Comparison of ENCODE assay signal across 9 cellular contexts in the genomic region with DNA sequence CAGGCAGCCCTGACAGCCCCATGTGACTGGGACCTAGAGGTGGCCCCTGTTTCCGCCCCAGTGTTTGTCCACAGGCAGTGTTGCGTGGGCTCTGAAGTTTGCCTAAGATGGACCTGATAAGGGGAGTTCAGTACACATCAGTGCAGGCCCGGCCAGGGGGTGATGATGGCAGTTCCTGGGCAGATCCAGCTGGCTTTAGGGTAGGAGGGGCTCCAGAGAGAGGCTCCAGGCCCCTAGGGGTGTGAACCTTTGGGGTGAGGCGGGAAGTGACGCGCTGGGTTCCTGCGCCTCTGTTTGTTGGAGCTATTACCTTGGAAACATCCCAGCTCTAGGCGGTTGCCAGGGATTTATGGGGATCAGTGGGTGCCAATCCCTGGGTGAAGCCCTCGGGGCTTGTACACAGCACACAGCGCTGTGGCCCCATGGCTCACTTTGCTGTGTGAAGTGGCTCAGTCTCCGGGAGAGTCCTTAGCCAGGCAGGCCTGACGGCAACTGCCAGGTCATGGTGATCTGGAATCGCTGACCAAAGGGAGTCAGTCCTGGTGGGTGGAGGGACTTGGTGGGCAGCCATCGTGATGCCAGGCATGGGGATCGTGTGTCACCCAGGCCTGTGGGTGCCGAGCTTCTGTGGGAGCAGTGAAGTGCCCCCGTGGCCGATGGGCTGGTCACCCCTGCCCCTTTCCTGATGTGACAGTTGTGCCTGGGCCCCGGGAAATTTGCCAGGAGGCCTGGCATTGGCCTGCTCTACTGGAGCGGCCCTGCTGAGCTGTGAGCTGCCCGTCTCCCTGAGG.
DNase-seq lines count a peak whose midpoint lies in the region; ATAC-seq and TF ChIP-seq lines count a peak whose summit lies in the region.
"Had no signal": no experiment of that assay in that cellular context is flagged by ENCODE, and none has a peak within 500 bp of the region (broad histone marks: within the 10 kb centered on the region; RNA-seq: fewer than 3 reads in every experiment).

No MANE protein-coding gene starts in this region.

- TF ChIP-seq CTCF in HEK293 (tag by site-specific recombination; IDR thresholded peaks at IDR 0.05) (no peak), spleen (IDR thresholded peaks at IDR 0.05 in 8 of 11, conservative IDR thresholded peaks at IDR 0.05 in 3 of 11) (no peak)

- H3K4me3 ChIP-seq in HEK293 (ENCODE audit: low read depth, low read length) (no peak overlapping the region), spleen (no peak overlapping the region)
- H3K4me3 ChIP-seq: tibial artery had no signal

- no peak for TF ChIP-seq POLR2A in spleen (IDR thresholded peaks at IDR 0.05)

- ATAC-seq in SK-N-SH treated with all-trans-retinoic acid at 6 μM for 48 hours (peak; percentile 55), left ventricle myocardium superior (peak; percentile 56), HG02884 (IDR thresholded peaks at IDR 0.05; ENCODE audit: unreplicated experiment) (no peak)

- H3K9me3 ChIP-seq in HEK293 (ENCODE audit: control insufficient read depth, insufficient read depth, low read depth, low read length) (no peaks in the 10 kb centered on the region), spleen (no peaks in the 10 kb centered on the region)
- H3K9me3 ChIP-seq: tibial artery had no signal

- DNase-seq in left ventricle myocardium superior (peak; percentile 71), spleen (no peak), NCI-H146 treated with DMSO at 0.1 percent for 48 hours (lab: John Stamatoyannopoulos, UW; ENCODE audit: unreplicated experiment) (no peak), immature natural killer cell (no peak), amniotic stem cell (lab: John Stamatoyannopoulos, UW) (no peak)

- intact Hi-C loops in left ventricle myocardium superior (cut with micrococcal nuclease) (no loop called here), spleen (cut with DNase I; ENCODE audit: low total_unique reads) (no loop called here)

- H3K27ac ChIP-seq in HEK293 (ENCODE audit: extremely low read depth, low read depth, low read length) = peak overlapping the region; percentile 53; the same call in 1 of the 2 replicates
- peak overlapping the region in 6 of 8 donors; percentile 24 to 82 (median 68) for H3K27ac ChIP-seq in spleen

- no peaks in the 10 kb centered on the region for H3K36me3 Mint-ChIP-seq in immature natural killer cell

- H3K4me1 ChIP-seq in HEK293 (ENCODE audit: control insufficient read depth, insufficient read depth, low read length) (peaks cover 41% of the 10 kb centered on the region), spleen (peaks cover 7 to 66% (median 39%) of the 10 kb centered on the region in 6 donors)

- H3K36me3 ChIP-seq in HEK293 (ENCODE audit: control insufficient read depth in 2 of 2, insufficient read depth in 1 of 2, low read length in 2 of 2) = peaks cover 0 to 4% of the 10 kb centered on the region in 2 experiments; a peak in 1 of 3 replicates
- H3K36me3 ChIP-seq in spleen = no peaks in the 10 kb centered on the region
- H3K36me3 ChIP-seq: tibial artery had no signal

- peaks cover 0 to 15% (median 0%) of the 10 kb centered on the region in 7 donors for H3K27me3 ChIP-seq in spleen (replicated peaks in 1 of 7)

- 78 to 89% (median 88%) methylated on average over 13 to 21 of the region's 21 CpGs for WGBS in spleen, 5 donors

- no peak overlapping the region for H3K27ac Mint-ChIP-seq in immature natural killer cell

- POLR2A ChIA-PET in HEK293 (lab: Yijun Ruan, JAX) = interaction anchor here (0.8 to 3.8 kb wide), 4 partner anchors 27 to 146 kb away, joined by 3 to 25 read pairs (median 4); partner anchors contain the start of gene SEC14L1

- peaks cover 7 to 8% of the 10 kb centered on the region in 2 donors for H3K4me1 Mint-ChIP-seq in immature natural killer cell

- H3K4me3 Mint-ChIP-seq in immature natural killer cell = no peak overlapping the region

- CTCF ChIA-PET in HEK293 (lab: Yijun Ruan, JAX) = interaction anchor here (0.7 to 1.9 kb wide), 5 partner anchors 10 to 621 kb away, joined by 3 to 7 read pairs (median 3); no protein-coding TSS in a partner anchor

- no peaks in the 10 kb centered on the region for H3K9me3 Mint-ChIP-seq in immature natural killer cell

- peaks cover 7 to 14% (median 7%) of the 10 kb centered on the region in 3 donors for H3K27me3 Mint-ChIP-seq in immature natural killer cell (ENCODE audit: low read depth in 3 of 3)

TF ChIP-seq in HEK293, 187 proteins besides CTCF, POLR2A, EP300 and RAD21 (continues in another document):
- TF ChIP-seq PRDM10 (tag by site-specific recombination; IDR thresholded peaks at IDR 0.05) = peak; percentile 75; the same call in 1 of the 2 replicates

TF ChIP-seq in SK-N-SH treated with all-trans-retinoic acid at 6 μM for 48 hours, 23 proteins besides CTCF, POLR2A, EP300 and RAD21:
- TF ChIP-seq ZNF8 (CRISPR knock-in tag; IDR thresholded peaks at IDR 0.05) (0 out of 2 replicates have a peak, but pooled peaks have one; percentile 17), CSDC2 (CRISPR knock-in tag; IDR thresholded peaks at IDR 0.05) (peak; percentile 79), ZNF565 (CRISPR knock-in tag; conservative IDR thresholded peaks at IDR 0.05; ENCODE audit: low read depth) (no peak; the same call in 1 of the 2 replicates), CREB5 (CRISPR knock-in tag; IDR thresholded peaks at IDR 0.05; ENCODE audit: low read depth) (no peak), ISL1 (CRISPR knock-in tag; IDR thresholded peaks at IDR 0.05) (peak; percentile 53; the same call in 1 of the 2 replicates), ZFP30 (CRISPR knock-in tag; IDR thresholded peaks at IDR 0.05) (0 out of 2 replicates have a peak, but pooled peaks have one; percentile 16), ZNF70 (CRISPR knock-in tag; IDR thresholded peaks at IDR 0.05) (0 out of 2 replicates have a peak, but pooled peaks have one; percentile 29), CSRNP3 (CRISPR knock-in tag; IDR thresholded peaks at IDR 0.05) (no peak)
- TF ChIP-seq, protein P1, sequence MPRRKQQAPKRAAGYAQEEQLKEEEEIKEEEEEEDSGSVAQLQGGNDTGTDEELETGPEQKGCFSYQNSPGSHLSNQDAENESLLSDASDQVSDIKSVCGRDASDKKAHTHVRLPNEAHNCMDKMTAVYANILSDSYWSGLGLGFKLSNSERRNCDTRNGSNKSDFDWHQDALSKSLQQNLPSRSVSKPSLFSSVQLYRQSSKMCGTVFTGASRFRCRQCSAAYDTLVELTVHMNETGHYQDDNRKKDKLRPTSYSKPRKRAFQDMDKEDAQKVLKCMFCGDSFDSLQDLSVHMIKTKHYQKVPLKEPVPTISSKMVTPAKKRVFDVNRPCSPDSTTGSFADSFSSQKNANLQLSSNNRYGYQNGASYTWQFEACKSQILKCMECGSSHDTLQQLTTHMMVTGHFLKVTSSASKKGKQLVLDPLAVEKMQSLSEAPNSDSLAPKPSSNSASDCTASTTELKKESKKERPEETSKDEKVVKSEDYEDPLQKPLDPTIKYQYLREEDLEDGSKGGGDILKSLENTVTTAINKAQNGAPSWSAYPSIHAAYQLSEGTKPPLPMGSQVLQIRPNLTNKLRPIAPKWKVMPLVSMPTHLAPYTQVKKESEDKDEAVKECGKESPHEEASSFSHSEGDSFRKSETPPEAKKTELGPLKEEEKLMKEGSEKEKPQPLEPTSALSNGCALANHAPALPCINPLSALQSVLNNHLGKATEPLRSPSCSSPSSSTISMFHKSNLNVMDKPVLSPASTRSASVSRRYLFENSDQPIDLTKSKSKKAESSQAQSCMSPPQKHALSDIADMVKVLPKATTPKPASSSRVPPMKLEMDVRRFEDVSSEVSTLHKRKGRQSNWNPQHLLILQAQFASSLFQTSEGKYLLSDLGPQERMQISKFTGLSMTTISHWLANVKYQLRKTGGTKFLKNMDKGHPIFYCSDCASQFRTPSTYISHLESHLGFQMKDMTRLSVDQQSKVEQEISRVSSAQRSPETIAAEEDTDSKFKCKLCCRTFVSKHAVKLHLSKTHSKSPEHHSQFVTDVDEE (CRISPR knock-in tag; IDR thresholded peaks at IDR 0.05) = peak; percentile 67; the same call in 1 of the 2 replicates

Comparison
In these comparisons a context has a peak if more than half of its experiments do, and no peak if none do; other contexts are left out.
1. Of the 2 proteins assayed by ChIP-seq in both HEK293 and SK-N-SH treated with all-trans-retinoic acid at 6 μM for 48 hours: peak only in HEK293: PATZ1; only in SK-N-SH treated with all-trans-retinoic acid at 6 μM for 48 hours: none; in both: none; in neither: 1.